Comparison of ENCODE assay signal across 14 cellular contexts in the genomic region with DNA sequence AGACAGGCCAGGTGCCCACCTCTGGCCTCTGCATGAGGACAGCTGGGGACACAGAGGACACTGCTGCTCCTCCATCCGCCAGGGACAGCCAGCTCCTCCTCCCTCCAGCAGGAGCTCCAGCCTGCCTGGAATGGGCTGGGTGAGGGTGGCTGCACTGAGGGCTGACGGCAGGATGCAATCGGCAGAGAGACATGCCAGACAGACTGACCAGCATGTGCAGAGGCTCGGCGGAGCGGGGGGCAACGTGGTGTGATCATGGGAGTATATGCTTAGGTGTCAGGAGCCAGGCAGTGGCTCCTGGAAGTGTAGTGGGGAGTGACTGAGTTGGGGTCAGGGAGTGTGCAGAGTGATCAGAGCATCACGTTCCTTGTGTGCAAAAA.
"Had no signal": no experiment of that assay in that cellular context is flagged by ENCODE, and none has a peak within 500 bp of the region (broad histone marks: within the 10 kb centered on the region; RNA-seq: fewer than 3 reads in every experiment).

No MANE protein-coding gene starts in this region.

- H3K27me3 ChIP-seq: dorsolateral prefrontal cortex, upper lobe of left lung had no signal

- H3K36me3 ChIP-seq: esophagus squamous epithelium, left lung, upper lobe of left lung had no signal

- H3K36me3 Mint-ChIP-seq: activated naive CD8-positive, alpha-beta T cell had no signal

- DNase-seq: activated B cell treated with CpG ODN at 0.5 μM for 24 hours; activated CD4-positive, alpha-beta T cell treated with anti-CD3 and anti-CD28 coated beads, Interleukin-2, amount 50 U/mL, for 48 hours; esophagus squamous epithelium; foreskin fibroblast; left lung; mesendoderm; retina; upper lobe of left lung had no signal

- H3K27ac ChIP-seq: esophagus squamous epithelium, left lung, parathyroid adenoma, SK-N-MC, skin epidermis, upper lobe of left lung had no signal

- H3K4me3 Mint-ChIP-seq: activated B cell treated with CpG ODN at 0.5 μM for 24 hours; activated naive CD8-positive, alpha-beta T cell; neural crest cell had no signal

- H3K9me3 Mint-ChIP-seq: activated B cell treated with CpG ODN at 0.5 μM for 24 hours, neural crest cell had no signal

- H3K4me1 Mint-ChIP-seq: activated B cell treated with CpG ODN at 0.5 μM for 24 hours had no signal

- H3K27ac Mint-ChIP-seq: activated B cell treated with CpG ODN at 0.5 μM for 24 hours; activated naive CD8-positive, alpha-beta T cell had no signal

- H3K4me1 ChIP-seq: esophagus squamous epithelium, left lung, parathyroid adenoma, upper lobe of left lung had no signal

- ATAC-seq: left lung had no signal

- H3K4me3 ChIP-seq: dorsolateral prefrontal cortex, esophagus squamous epithelium, left lung, SK-N-MC, skin epidermis, upper lobe of left lung had no signal

- H3K9me3 ChIP-seq: esophagus squamous epithelium, left lung, upper lobe of left lung had no signal
